10 cellular contexts compared by ENCODE assay signal in the genomic region with DNA sequence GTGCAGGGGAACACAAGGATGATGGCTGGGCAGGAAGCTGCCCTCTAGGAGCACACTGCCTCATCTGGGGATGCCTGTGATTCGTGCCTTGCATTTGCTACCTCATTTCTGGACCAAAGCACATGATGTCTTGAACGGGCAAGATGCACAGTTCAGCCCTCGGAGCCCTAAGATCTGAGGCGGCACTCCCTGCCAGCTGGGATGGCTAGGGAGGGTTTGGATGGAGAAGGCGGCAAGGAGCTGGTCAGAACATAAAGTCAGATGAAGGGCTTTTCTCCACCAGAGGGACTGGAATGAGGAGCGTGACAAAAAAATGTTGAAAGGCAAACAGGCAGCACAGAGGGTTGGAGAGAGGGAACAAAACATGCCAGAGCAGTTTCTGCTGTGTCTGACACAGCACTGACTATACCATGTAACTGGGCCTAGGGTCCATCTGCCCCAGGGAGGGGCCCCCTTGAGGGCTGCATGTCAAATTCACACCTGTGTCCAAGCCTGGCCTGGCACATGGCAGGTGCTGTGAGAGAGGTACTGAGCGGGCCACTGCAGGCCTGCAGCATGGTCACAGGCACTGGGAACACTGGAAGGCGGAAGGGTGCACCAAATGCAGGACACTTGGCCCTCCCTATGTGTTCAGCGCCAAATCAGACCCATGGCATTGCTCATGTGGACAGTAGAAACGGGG. TPM values are rescaled to one million over a fixed set of nuclear protein-coding genes. Genes with fewer than 3 reads are reported as not detected.
DNase-seq lines count a peak whose midpoint lies in the region; ATAC-seq, FAIRE-seq and TF ChIP-seq lines count a peak whose summit lies in the region.
"Had no signal": no experiment of that assay in that cellular context is flagged by ENCODE, and none has a peak within 500 bp of the region (broad histone marks: within the 10 kb centered on the region; RNA-seq: fewer than 3 reads in every experiment).

No MANE protein-coding gene starts in this region.

- no peak overlapping the region for H3K9ac ChIP-seq in mesendoderm (ENCODE audit: low read length)

- H3K27me3 Mint-ChIP-seq in activated T-cell treated with anti-CD3 and anti-CD28 coated beads, Interleukin-2, amount 50 U/mL, for 72 hours (ENCODE audit: low read depth) = no peaks in the 10 kb centered on the region
- H3K27me3 Mint-ChIP-seq: activated naive CD4-positive, alpha-beta T cell treated with anti-CD3 and anti-CD28 coated beads, Interleukin-2, amount 50 U/mL, for 24 hours had no signal

- no peak overlapping the region for H3K18ac ChIP-seq in mesendoderm (ENCODE audit: low read length)

- no peak overlapping the region for H3K56ac ChIP-seq in mesendoderm (ENCODE audit: low read length)

- no peak overlapping the region for H2BK15ac ChIP-seq in mesendoderm (replicated peaks; ENCODE audit: low read depth)

- no peaks in the 10 kb centered on the region for H3K9me3 Mint-ChIP-seq in activated T-cell treated with anti-CD3 and anti-CD28 coated beads, Interleukin-2, amount 50 U/mL, for 72 hours
- H3K9me3 Mint-ChIP-seq: activated naive CD4-positive, alpha-beta T cell treated with anti-CD3 and anti-CD28 coated beads, Interleukin-2, amount 50 U/mL, for 24 hours had no signal

- DNase-seq in activated T-cell treated with anti-CD3 and anti-CD28 coated beads, Interleukin-2, amount 50 U/mL, for 72 hours = no peak
- DNase-seq in activated T-cell treated with anti-CD3 and anti-CD28 coated beads for 4 hours (no peak), ascending aorta (ENCODE audit: low spot score in 2 of 2) (peak in 1 of 2 donors; percentile 62), mesendoderm (peak; percentile 37), tibial artery (no peak), GM19239 (ENCODE audit: insufficient read length, low spot score) (no peak)
- no peak for DNase-seq in effector CD8-positive, alpha-beta T cell (lab: John Stamatoyannopoulos, UW)
- DNase-seq: NCI-H1092 treated with DMSO at 0.1 percent for 48 hours had no signal

- no peak overlapping the region for H3K4me3 ChIP-seq in ascending aorta
- no peak overlapping the region for H3K4me3 ChIP-seq in mesendoderm (ENCODE audit: low read length)
- no peak overlapping the region for H3K4me3 ChIP-seq in tibial artery

- FAIRE-seq in GM19239 (lab: Jason Lieb, UNC) = no peak

- H3K36me3 ChIP-seq in ascending aorta (peaks cover 28 to 53% of the 10 kb centered on the region in 2 donors), mesendoderm (ENCODE audit: control insufficient read depth, insufficient read depth, low read length) (peaks cover 3% of the 10 kb centered on the region), tibial artery (peaks cover 19 to 61% (median 43%) of the 10 kb centered on the region in 3 donors)

- no peak overlapping the region for H3K23ac ChIP-seq in mesendoderm (ENCODE audit: low read length)

- H3K4me1 ChIP-seq in ascending aorta (peaks cover 31 to 48% of the 10 kb centered on the region in 2 donors), mesendoderm (ENCODE audit: control insufficient read depth, low read depth, low read length) (peaks cover 4% of the 10 kb centered on the region), tibial artery (peaks cover 0 to 72% (median 59%) of the 10 kb centered on the region in 4 donors)

- no peaks in the 10 kb centered on the region for H3K27me3 ChIP-seq in ascending aorta
- no peaks in the 10 kb centered on the region for H3K27me3 ChIP-seq in mesendoderm (ENCODE audit: insufficient read depth, low read length, poor library complexity)
- H3K27me3 ChIP-seq in tibial artery = no peaks in the 10 kb centered on the region

- H2BK5ac ChIP-seq in mesendoderm (ENCODE audit: low read length) = no peak overlapping the region

- no peak overlapping the region for H2BK120ac ChIP-seq in mesendoderm (ENCODE audit: low read depth, low read length)

- no peak overlapping the region for H3K4ac ChIP-seq in mesendoderm (ENCODE audit: low read depth, low read length)

- H4K5ac ChIP-seq in mesendoderm (ENCODE audit: low read length) = no peak overlapping the region

- intact Hi-C loops in ascending aorta (cut with DNase I) (loop anchor here (10.0 kb wide), 1 partner anchor 258 kb away; a partner anchor contains a TSS), tibial artery (cut with DNase I; ENCODE audit: low total_unique reads) (no loop called here)

- H3K27ac ChIP-seq in ascending aorta (peak overlapping the region; percentile 89 to 91), mesendoderm (ENCODE audit: low read depth, low read length) (no peak overlapping the region), tibial artery (peak overlapping the region; percentile 87 to 88)

- H3K27ac Mint-ChIP-seq in activated T-cell treated with anti-CD3 and anti-CD28 coated beads, Interleukin-2, amount 50 U/mL, for 72 hours = peak overlapping the region; percentile 55

- H3K79me1 ChIP-seq in mesendoderm (ENCODE audit: low read length) = no peaks in the 10 kb centered on the region

- peaks cover 43% of the 10 kb centered on the region for H3K4me1 Mint-ChIP-seq in activated T-cell treated with anti-CD3 and anti-CD28 coated beads, Interleukin-2, amount 50 U/mL, for 72 hours (ENCODE audit: low read depth)

- peaks cover 5 to 9% of the 10 kb centered on the region in 2 donors for H3K36me3 Mint-ChIP-seq in activated T-cell treated with anti-CD3 and anti-CD28 coated beads, Interleukin-2, amount 50 U/mL, for 72 hours (ENCODE audit: insufficient read depth in 2 of 2)

- H3K9me3 ChIP-seq in ascending aorta (no peaks in the 10 kb centered on the region), tibial artery (no peaks in the 10 kb centered on the region)

- TF ChIP-seq CTCF in ascending aorta (IDR thresholded peaks at IDR 0.05) (no peak), tibial artery (IDR thresholded peaks at IDR 0.05) (peak in 1 of 2 experiments; percentile 9)

- no peak for ATAC-seq in activated T-cell treated with anti-CD3 and anti-CD28 coated beads, Interleukin-2, amount 50 U/mL, for 72 hours (replicated peaks in 1 of 2)
- ATAC-seq in GM21723 (IDR thresholded peaks at IDR 0.05; ENCODE audit: unreplicated experiment) = no peak

- no CpG with 5 or more reads among the region's 10 CpGs for WGBS in mesendoderm (ENCODE audit: extremely low coverage, insufficient coverage, low lambda C conversion rate)

- H3K79me2 ChIP-seq in mesendoderm (ENCODE audit: control insufficient read depth, insufficient read depth, low read length) = no peaks in the 10 kb centered on the region

- no peak overlapping the region for H4K8ac ChIP-seq in mesendoderm (ENCODE audit: low read depth, low read length)

- no peak overlapping the region for H2AK5ac ChIP-seq in mesendoderm (ENCODE audit: low read length)

- H3K4me3 Mint-ChIP-seq in activated T-cell treated with anti-CD3 and anti-CD28 coated beads, Interleukin-2, amount 50 U/mL, for 72 hours = no peak overlapping the region
- H3K4me3 Mint-ChIP-seq: activated naive CD4-positive, alpha-beta T cell treated with anti-CD3 and anti-CD28 coated beads, Interleukin-2, amount 50 U/mL, for 24 hours had no signal

- H3K4me2 ChIP-seq in mesendoderm (ENCODE audit: low read length) = no peak overlapping the region

RNA-seq across cellular contexts. Expression of a gene that starts 21.7 kb away (rescaled TPM):
- total RNA-seq in activated T-cell treated with anti-CD3 and anti-CD28 coated beads, Interleukin-2, amount 50 U/mL, for 72 hours = 10 to 100 TPM; 38.4 to 39.9 TPM
- 166 TPM for total RNA-seq in ascending aorta
- polyA plus RNA-seq in mesendoderm (2013, experiment 1 of 2) = 29.4 TPM
- polyA plus RNA-seq in mesendoderm (2013, experiment 2 of 2) = 28.9 TPM

RNA-seq across cellular contexts. Expression of a gene that starts 21.9 kb away (rescaled TPM):
- 10 to 100 TPM; 14.7 to 15.6 TPM for total RNA-seq in activated T-cell treated with anti-CD3 and anti-CD28 coated beads, Interleukin-2, amount 50 U/mL, for 72 hours
- total RNA-seq in ascending aorta = 1.9 TPM
- 21.8 TPM for polyA plus RNA-seq in mesendoderm (2013, experiment 1 of 2)
- polyA plus RNA-seq in mesendoderm (2013, experiment 2 of 2) = 21.7 TPM

RNA-seq across cellular contexts. Expression of a gene that starts 31.9 kb away (rescaled TPM):
- total RNA-seq in activated T-cell treated with anti-CD3 and anti-CD28 coated beads, Interleukin-2, amount 50 U/mL, for 72 hours = 10 to 100 TPM; 48.4 to 61.0 TPM
- 48.9 TPM for total RNA-seq in ascending aorta
- polyA plus RNA-seq in mesendoderm (2013, experiment 1 of 2) = 12.8 TPM
- 12.3 TPM for polyA plus RNA-seq in mesendoderm (2013, experiment 2 of 2)

RNA-seq across cellular contexts. Expression of a gene that starts 32.1 kb away (rescaled TPM):
- 10 to 100 TPM; 12.4 to 14.3 TPM for total RNA-seq in activated T-cell treated with anti-CD3 and anti-CD28 coated beads, Interleukin-2, amount 50 U/mL, for 72 hours
- 3.9 TPM for total RNA-seq in ascending aorta
- 50.3 TPM for polyA plus RNA-seq in mesendoderm (2013, experiment 1 of 2)
- 49.8 TPM for polyA plus RNA-seq in mesendoderm (2013, experiment 2 of 2)
